ENCODE assay signal across 18 cellular contexts in genomic region chr7:23350466-23350865, GRCh38. TPM values are rescaled to one million over a fixed set of nuclear protein-coding genes. Genes with fewer than 3 reads are reported as not detected.
DNase-seq lines count a peak whose midpoint lies in the region; ATAC-seq and TF ChIP-seq lines count a peak whose summit lies in the region.
"Had no signal": no experiment of that assay in that cellular context is flagged by ENCODE, and none has a peak within 500 bp of the region (broad histone marks: within the 10 kb centered on the region; RNA-seq: fewer than 3 reads in every experiment).

No MANE protein-coding gene starts in this region.

- H3K36me3 Mint-ChIP-seq in activated CD4-positive, alpha-beta T cell treated with anti-CD3 and anti-CD28 coated beads, Interleukin-2, amount 10 ng/mL, durations not matched to agents 24 days and 14 days (ENCODE audit: low read depth): peaks cover 2% of the 10 kb centered on the region
- H3K36me3 Mint-ChIP-seq in activated CD4-positive, alpha-beta T cell treated with anti-CD3 and anti-CD28 coated beads, Interleukin-2, amount 10 ng/mL, durations not matched to agents 7 days and 5 days (ENCODE audit: low read depth): no peaks in the 10 kb centered on the region
- H3K36me3 Mint-ChIP-seq in chondrocyte (ENCODE audit: low read depth): peaks cover 12% of the 10 kb centered on the region
- H3K36me3 Mint-ChIP-seq in neural progenitor cell: peaks cover 36% of the 10 kb centered on the region
- H3K36me3 Mint-ChIP-seq: CD4-positive, alpha-beta memory T cell had no signal

- H2AFZ ChIP-seq in PC-9 (no peak overlapping the region), neural progenitor cell (replicated peaks) (no peak overlapping the region)

- H4K20me1 ChIP-seq in PC-9 (ENCODE audit: insufficient read depth) (no peaks in the 10 kb centered on the region), neural progenitor cell (ENCODE audit: low read depth) (peaks cover 79% of the 10 kb centered on the region)

- POLR2A ChIA-PET in activated CD4-positive, alpha-beta T cell treated with anti-CD3 and anti-CD28 coated beads, Interleukin-2, amount 10 ng/mL, durations not matched to agents 7 days and 5 days (lab: Charles Lee): no interaction called here
- POLR2A ChIA-PET in PC-9 (lab: Charles Lee; ENCODE audit: unreplicated experiment): interaction anchor here (0.6 kb wide), 1 partner anchor 189 kb away, joined by 5 read pairs; no protein-coding TSS in a partner anchor

- TF ChIP-seq CTCF in PC-9 (conservative IDR thresholded peaks at IDR 0.05): no peak
- TF ChIP-seq CTCF in chondrocyte (IDR thresholded peaks at IDR 0.05): no peak
- no peak for TF ChIP-seq CTCF in neural progenitor cell (IDR thresholded peaks at IDR 0.05)
- TF ChIP-seq CTCF in right atrium auricular region (IDR thresholded peaks at IDR 0.05): no peak

- CTCF ChIA-PET in activated CD4-positive, alpha-beta T cell treated with anti-CD3 and anti-CD28 coated beads, Interleukin-2, amount 10 ng/mL, durations not matched to agents 7 days and 5 days (lab: Charles Lee): interaction anchor here (0.5 to 1.6 kb wide), 6 partner anchors 9 to 155 kb away, joined by 3 to 4 read pairs (median 3); no protein-coding TSS in a partner anchor
- CTCF ChIA-PET in PC-9 (lab: Charles Lee): interaction anchor here (0.5 kb wide), 1 partner anchor 1478 kb away, joined by 3 read pairs; no protein-coding TSS in a partner anchor

- no peak for ATAC-seq in HG02870 (IDR thresholded peaks at IDR 0.05; ENCODE audit: unreplicated experiment)
- ATAC-seq: GM12878 had no signal

- peaks cover 77% of the 10 kb centered on the region for H3K79me2 ChIP-seq in PC-9 (ENCODE audit: low read depth)
- H3K79me2 ChIP-seq in neural progenitor cell (ENCODE audit: low read depth): peaks cover 62% of the 10 kb centered on the region

- H3K4me3 ChIP-seq in PC-9 (no peak overlapping the region), neural progenitor cell (no peak overlapping the region), right atrium auricular region (no peak overlapping the region)
- H3K4me3 ChIP-seq: GM12878, MG63 had no signal

- H3K36me3 ChIP-seq in PC-9 (ENCODE audit: low read depth): peaks cover 43% of the 10 kb centered on the region
- peaks cover 2% of the 10 kb centered on the region for H3K36me3 ChIP-seq in neural progenitor cell
- no peaks in the 10 kb centered on the region for H3K36me3 ChIP-seq in right atrium auricular region

- intact Hi-C loops in activated CD4-positive, alpha-beta T cell treated with anti-CD3 and anti-CD28 coated beads, Interleukin-2, amount 10 ng/mL, durations not matched to agents 24 days and 14 days (cut with micrococcal nuclease): no loop called here
- intact Hi-C loops in PC-9 (cut with micrococcal nuclease; ENCODE audit: unreplicated experiment): no loop called here

- DNase-seq in activated CD4-positive, alpha-beta T cell treated with anti-CD3 and anti-CD28 coated beads, Interleukin-2, amount 10 ng/mL, durations not matched to agents 24 days and 14 days: peak; percentile 19
- DNase-seq in activated CD4-positive, alpha-beta T cell treated with anti-CD3 and anti-CD28 coated beads, Interleukin-2, amount 10 ng/mL, durations not matched to agents 7 days and 5 days: no peak
- DNase-seq in PC-9 (no peak), chondrocyte (ENCODE audit: low spot score) (no peak), neural progenitor cell (ENCODE audit: low spot score) (no peak), ecto neural progenitor cell (ENCODE audit: low spot score) (no peak), right atrium auricular region (ENCODE audit: low spot score) (no peak)
- DNase-seq: 8988T; CD4-positive, alpha-beta memory T cell; DMS79; GOT3; Karpas-422; MG63; NCI-H1092; NCI-H1694; NCI-H510A treated with DMSO at 0.1 percent for 48 hours had no signal

- H3K4me3 Mint-ChIP-seq in activated CD4-positive, alpha-beta T cell treated with anti-CD3 and anti-CD28 coated beads, Interleukin-2, amount 10 ng/mL, durations not matched to agents 24 days and 14 days: no peak overlapping the region
- no peak overlapping the region for H3K4me3 Mint-ChIP-seq in activated CD4-positive, alpha-beta T cell treated with anti-CD3 and anti-CD28 coated beads, Interleukin-2, amount 10 ng/mL, durations not matched to agents 7 days and 5 days
- H3K4me3 Mint-ChIP-seq in chondrocyte (ENCODE audit: unreplicated experiment): no peak overlapping the region
- H3K4me3 Mint-ChIP-seq in neural progenitor cell: no peak overlapping the region
- H3K4me3 Mint-ChIP-seq: CD4-positive, alpha-beta memory T cell had no signal

- peaks cover 78% of the 10 kb centered on the region for H3K4me1 ChIP-seq in PC-9 (replicated peaks; ENCODE audit: insufficient read depth)
- H3K4me1 ChIP-seq in neural progenitor cell: peaks cover 56% of the 10 kb centered on the region
- H3K4me1 ChIP-seq in right atrium auricular region: no peaks in the 10 kb centered on the region

- H3K27me3 ChIP-seq in PC-9 (ENCODE audit: insufficient read depth, low read depth): no peaks in the 10 kb centered on the region
- H3K27me3 ChIP-seq in neural progenitor cell: no peaks in the 10 kb centered on the region
- no peaks in the 10 kb centered on the region for H3K27me3 ChIP-seq in right atrium auricular region
- H3K27me3 ChIP-seq: MG63 had no signal

- H3K4me1 Mint-ChIP-seq in activated CD4-positive, alpha-beta T cell treated with anti-CD3 and anti-CD28 coated beads, Interleukin-2, amount 10 ng/mL, durations not matched to agents 24 days and 14 days: peaks cover 27% of the 10 kb centered on the region
- peaks cover 23% of the 10 kb centered on the region for H3K4me1 Mint-ChIP-seq in activated CD4-positive, alpha-beta T cell treated with anti-CD3 and anti-CD28 coated beads, Interleukin-2, amount 10 ng/mL, durations not matched to agents 7 days and 5 days
- peaks cover 60% of the 10 kb centered on the region for H3K4me1 Mint-ChIP-seq in chondrocyte (ENCODE audit: low read depth)
- peaks cover 59% of the 10 kb centered on the region for H3K4me1 Mint-ChIP-seq in neural progenitor cell

- H3K27me3 Mint-ChIP-seq in activated CD4-positive, alpha-beta T cell treated with anti-CD3 and anti-CD28 coated beads, Interleukin-2, amount 10 ng/mL, durations not matched to agents 24 days and 14 days: peaks cover 19% of the 10 kb centered on the region
- H3K27me3 Mint-ChIP-seq in activated CD4-positive, alpha-beta T cell treated with anti-CD3 and anti-CD28 coated beads, Interleukin-2, amount 10 ng/mL, durations not matched to agents 7 days and 5 days: peaks cover 38% of the 10 kb centered on the region
- no peaks in the 10 kb centered on the region for H3K27me3 Mint-ChIP-seq in chondrocyte (ENCODE audit: low read depth)
- no peaks in the 10 kb centered on the region for H3K27me3 Mint-ChIP-seq in neural progenitor cell (ENCODE audit: insufficient read depth, low read depth)

- H3K9me3 ChIP-seq in PC-9 (ENCODE audit: insufficient read depth, low read depth) (no peaks in the 10 kb centered on the region), neural progenitor cell (ENCODE audit: low read depth) (no peaks in the 10 kb centered on the region), right atrium auricular region (no peaks in the 10 kb centered on the region)
- H3K9me3 ChIP-seq: MG63 had no signal

- H3K9me3 Mint-ChIP-seq in activated CD4-positive, alpha-beta T cell treated with anti-CD3 and anti-CD28 coated beads, Interleukin-2, amount 10 ng/mL, durations not matched to agents 24 days and 14 days: no peaks in the 10 kb centered on the region
- H3K9me3 Mint-ChIP-seq in activated CD4-positive, alpha-beta T cell treated with anti-CD3 and anti-CD28 coated beads, Interleukin-2, amount 10 ng/mL, durations not matched to agents 7 days and 5 days: no peaks in the 10 kb centered on the region
- H3K9me3 Mint-ChIP-seq in chondrocyte (ENCODE audit: low read depth) (no peaks in the 10 kb centered on the region), neural progenitor cell (no peaks in the 10 kb centered on the region)
- H3K9me3 Mint-ChIP-seq: CD4-positive, alpha-beta memory T cell had no signal

- H3K27ac ChIP-seq in PC-9 (peak overlapping the region; percentile 91), neural progenitor cell (peak overlapping the region; percentile 56), right atrium auricular region (no peak overlapping the region)

- BruUV-seq in PC-9 (replicated peaks; lab: Mats Ljungman, UMichigan): no TSS peak

- no peak overlapping the region for H3K27ac Mint-ChIP-seq in activated CD4-positive, alpha-beta T cell treated with anti-CD3 and anti-CD28 coated beads, Interleukin-2, amount 10 ng/mL, durations not matched to agents 24 days and 14 days
- no peak overlapping the region for H3K27ac Mint-ChIP-seq in activated CD4-positive, alpha-beta T cell treated with anti-CD3 and anti-CD28 coated beads, Interleukin-2, amount 10 ng/mL, durations not matched to agents 7 days and 5 days
- peak overlapping the region; percentile 22 for H3K27ac Mint-ChIP-seq in chondrocyte (ENCODE audit: unreplicated experiment)
- H3K27ac Mint-ChIP-seq in neural progenitor cell: peak overlapping the region; percentile 18
- H3K27ac Mint-ChIP-seq: CD4-positive, alpha-beta memory T cell had no signal

- H3K9me2 ChIP-seq in PC-9 (ENCODE audit: insufficient read depth): no peaks in the 10 kb centered on the region

- H3F3A ChIP-seq in PC-9 (ENCODE audit: insufficient read depth, low read depth) (peaks cover 71% of the 10 kb centered on the region), neural progenitor cell (ENCODE audit: low read depth) (peaks cover 51% of the 10 kb centered on the region)

- no peak overlapping the region for H3K9ac ChIP-seq in neural progenitor cell

- H3K4me2 ChIP-seq in PC-9 (peak overlapping the region; percentile 60), neural progenitor cell (peak overlapping the region; percentile 42)

RNA-seq across cellular contexts. Expression of gene MALSU1, which starts 51.3 kb away (rescaled TPM):
- 92.8 and 98.8 TPM in 2 replicates for total RNA-seq in activated CD4-positive, alpha-beta T cell treated with anti-CD3 and anti-CD28 coated beads, Interleukin-2, amount 10 ng/mL, durations not matched to agents 24 days and 14 days
- 10 to 100 TPM; 41.1 to 47.3 TPM for total RNA-seq in activated CD4-positive, alpha-beta T cell treated with anti-CD3 and anti-CD28 coated beads, Interleukin-2, amount 10 ng/mL, durations not matched to agents 7 days and 5 days
- total RNA-seq in PC-9 (2021) (105 and 133 TPM in 2 replicates), chondrocyte (40.9 to 57.3 TPM (median 44.6 TPM) in 3 replicates), neural progenitor cell (ENCODE audit: low replicate concordance) (48.7 and 58.1 TPM in 2 replicates), right atrium auricular region (10 to 100 TPM; 82.5 to 96.5 TPM)

Comparison
In these comparisons a context has a peak if more than half of its experiments do, and no peak if none do; other contexts are left out.
1. H3K27ac Mint-ChIP-seq: peak in chondrocyte (single experiment) and neural progenitor cell (single experiment); none in activated CD4-positive, alpha-beta T cell treated with anti-CD3 and anti-CD28 coated beads, Interleukin-2, amount 10 ng/mL, durations not matched to agents 24 days and 14 days (single experiment) and activated CD4-positive, alpha-beta T cell treated with anti-CD3 and anti-CD28 coated beads, Interleukin-2, amount 10 ng/mL, durations not matched to agents 7 days and 5 days (single experiment).
2. H3K27ac ChIP-seq: peak in PC-9 (single experiment) and neural progenitor cell (single experiment); none in right atrium auricular region (0 of 2).